Comparison of ENCODE assay signal across 8 cellular contexts in the genomic region with DNA sequence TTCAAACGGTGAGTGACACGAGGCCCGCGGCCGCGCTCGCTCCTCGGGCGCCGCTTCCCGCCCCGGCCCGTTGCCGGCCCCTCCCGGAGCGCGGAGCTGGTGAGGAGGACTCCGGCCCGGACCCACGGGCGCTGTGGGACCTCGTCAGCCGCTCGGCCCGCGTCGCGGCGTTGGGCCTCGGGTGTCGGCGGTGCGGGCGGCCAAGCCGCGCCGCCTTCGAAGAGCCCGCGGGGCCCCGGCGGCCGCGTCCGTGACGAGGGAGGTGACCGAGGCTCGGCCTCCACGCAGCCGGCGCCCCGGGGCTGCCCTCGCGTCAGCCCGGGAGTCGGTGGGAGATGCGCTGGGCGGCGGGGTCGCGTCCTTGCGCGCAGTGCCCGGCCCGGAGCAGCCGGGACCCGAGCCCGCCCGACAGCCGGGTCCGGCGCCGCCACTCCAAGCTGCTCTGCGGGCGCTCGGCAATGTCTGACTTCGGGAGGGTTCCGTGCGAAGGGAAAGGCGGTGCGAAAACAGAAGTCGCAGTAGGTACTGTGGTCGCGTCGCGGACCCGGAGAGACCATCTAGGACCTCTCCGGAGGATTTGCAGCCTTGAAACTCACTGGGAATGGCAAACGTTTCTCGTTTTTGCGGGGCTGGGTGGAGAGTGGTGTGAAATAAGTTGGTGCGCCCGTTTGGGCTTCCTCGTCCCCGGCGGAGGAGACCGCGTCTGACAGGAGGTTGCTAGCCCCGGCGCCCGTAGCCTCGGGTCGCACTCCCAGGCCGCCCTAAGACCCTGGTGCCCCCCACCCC. TPM values are rescaled to one million over a fixed set of nuclear protein-coding genes. Genes with fewer than 3 reads are reported as not detected.
A peak's percentile ranks its signal among the peaks of the same experiment; 100 is the strongest.
DNase-seq lines count a peak whose midpoint lies in the region; ATAC-seq, FAIRE-seq and TF ChIP-seq lines count a peak whose summit lies in the region.

No MANE protein-coding gene starts in this region.

- no peaks in the 10 kb centered on the region for H3K9me3 ChIP-seq in iPS-18c (ENCODE audit: control insufficient read depth, insufficient read depth, low read length)
- H3K9me3 ChIP-seq in small intestine (ENCODE audit: control insufficient read depth, low read depth), result no peaks in the 10 kb centered on the region

- 0% methylated on average over 72 to 104 of the region's 104 CpGs for WGBS in small intestine, 3 donors

- FAIRE-seq in small intestine (lab: Jason Lieb, UNC), result no peak
- no peak for FAIRE-seq in D721Med (lab: Jason Lieb, UNC)

- peaks cover 0 to 5% of the 10 kb centered on the region in 2 donors for H3K4me1 ChIP-seq in small intestine (ENCODE audit: control insufficient read depth in 2 of 2, insufficient read depth in 1 of 2, low read depth in 1 of 2, low read length in 1 of 2)

- H3K4me3 ChIP-seq in astrocyte of the spinal cord (ENCODE audit: low read depth, low read length) (peak overlapping the region; percentile 96), iPS-18c (ENCODE audit: insufficient read depth, low read depth, low read length) (peak overlapping the region; percentile 95), small intestine (ENCODE audit: low read depth in 1 of 2, low read length in 2 of 2) (peak overlapping the region; percentile 96 to 99)

- DNase-seq in NCI-H1417 (lab: John Stamatoyannopoulos, UW) (peak; percentile 43 to 74 (median 68)), NCI-H1417 treated with DMSO at 0.1 percent for 48 hours (lab: John Stamatoyannopoulos, UW) (no peak), T follicular helper cell (ENCODE audit: low read depth) (peak; percentile 18), astrocyte of the spinal cord (ENCODE audit: low read depth, low spot score) (peak; percentile 21), small intestine (peak; percentile 42), D721Med (ENCODE audit: insufficient read length, low spot score) (no peak)

- no peaks in the 10 kb centered on the region for H3K36me3 ChIP-seq in small intestine (ENCODE audit: control insufficient read depth in 2 of 2, insufficient read depth in 2 of 2, low read length in 2 of 2)

- ATAC-seq in HG03159 (IDR thresholded peaks at IDR 0.05; ENCODE audit: unreplicated experiment), result peak; percentile 12

- in situ Hi-C loops in astrocyte of the spinal cord (cut with HindIII; ENCODE audit: low sequenced_read_pairs), result no loop called here

- H3K27me3 ChIP-seq in small intestine (ENCODE audit: control insufficient read depth in 2 of 2, insufficient read depth in 2 of 2, low read length in 2 of 2), result no peaks in the 10 kb centered on the region

- peak overlapping the region; percentile 99 to 100 for H3K27ac ChIP-seq in small intestine (ENCODE audit: low read depth in 1 of 2, low read length in 1 of 2)

- TF ChIP-seq CTCF in astrocyte of the spinal cord (IDR thresholded peaks at IDR 0.05; ENCODE audit: low read depth, low read length), result no peak
- no peak for TF ChIP-seq CTCF in D721Med (IDR thresholded peaks at IDR 0.05; ENCODE audit: insufficient read depth, missing control alignments)

RNA-seq across cellular contexts. Expression of gene SPEN, which starts 0.8 kb away (rescaled TPM):
- polyA plus RNA-seq in small intestine, result 10 to 100 TPM; 12.2 to 19.0 (median 12.7) TPM

RNA-seq across cellular contexts. Expression of gene UQCRHL, which starts 40.9 kb away (rescaled TPM):
- polyA plus RNA-seq in small intestine, result 1 to 10 TPM; 2.7 to 4.7 (median 3.8) TPM

Comparison
In these comparisons a context has a peak if more than half of its experiments do, and no peak if none do; other contexts are left out.
1. DNase-seq: peak in NCI-H1417 (3 of 3), T follicular helper cell (single experiment), astrocyte of the spinal cord (single experiment) and small intestine (single experiment); none in NCI-H1417 treated with DMSO at 0.1 percent for 48 hours (single experiment) and D721Med (single experiment).
2. Peak in every context shown above with its lines, with median percentiles within 50 percentile points of each other: H3K4me3 ChIP-seq.